Comparison of ENCODE assay signal across 9 cellular contexts in the genomic region with DNA sequence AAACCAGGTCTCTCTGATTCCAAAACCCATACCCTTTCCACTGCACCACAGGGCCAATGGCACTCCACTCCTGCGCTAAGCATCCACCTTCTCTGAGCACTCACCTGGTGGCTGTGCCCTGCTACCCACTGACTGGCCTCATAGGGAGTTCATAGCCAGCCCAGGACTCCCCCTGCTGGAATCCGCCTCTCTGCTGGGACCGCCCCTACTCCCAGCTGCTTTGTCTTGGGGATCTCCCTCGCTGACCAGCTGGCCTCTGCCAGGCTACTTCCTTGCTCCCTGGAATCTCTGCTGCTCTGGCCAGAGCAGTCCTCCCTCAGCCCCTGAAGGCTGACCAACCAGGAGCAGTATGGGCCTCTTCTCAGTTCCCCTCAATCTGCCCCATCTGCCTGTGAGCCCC.
A peak's percentile ranks its signal among the peaks of the same experiment; 100 is the strongest.
DNase-seq lines count a peak whose midpoint lies in the region; ATAC-seq, FAIRE-seq and TF ChIP-seq lines count a peak whose summit lies in the region.
"Had no signal": no experiment of that assay in that cellular context is flagged by ENCODE, and none has a peak within 500 bp of the region (broad histone marks: within the 10 kb centered on the region; RNA-seq: fewer than 3 reads in every experiment).

No MANE protein-coding gene starts in this region.

- no peak overlapping the region for H3K4me3 ChIP-seq in gastroesophageal sphincter

- no peak for TF ChIP-seq POLR2A in gastroesophageal sphincter (IDR thresholded peaks at IDR 0.05)

- H3K9me3 ChIP-seq in gastroesophageal sphincter = no peaks in the 10 kb centered on the region

- H3K27ac ChIP-seq in gastroesophageal sphincter = no peak overlapping the region
- H3K27ac ChIP-seq: HL-60 had no signal

- no peak for FAIRE-seq in HTR-8/SVneo (lab: Jason Lieb, UNC)

- peak; percentile 11 for DNase-seq in HTR-8/SVneo (ENCODE audit: insufficient read length, low spot score)
- DNase-seq in islet precursor cell = peak; percentile 87
- no peak for DNase-seq in putamen (ENCODE audit: low spot score)
- no peak for DNase-seq in SHP77 (lab: John Stamatoyannopoulos, UW)
- DNase-seq in cerebellum (ENCODE audit: low spot score) = no peak

- WGBS in gastroesophageal sphincter (ENCODE audit: low coverage in 1 of 2), 2 donors = 32% methylated on average over 4 of the region's 4 CpGs; no CpG with 5 or more reads in 1 of the 2 donors

- H3K4me1 ChIP-seq in gastroesophageal sphincter = no peaks in the 10 kb centered on the region

- H3K27me3 ChIP-seq in gastroesophageal sphincter = peaks cover 11% of the 10 kb centered on the region

- ATAC-seq in GM21576 (IDR thresholded peaks at IDR 0.05; ENCODE audit: unreplicated experiment) (peak; percentile 87), gastroesophageal sphincter (no peak)

- no peaks in the 10 kb centered on the region for H3K36me3 ChIP-seq in gastroesophageal sphincter

- no peak for TF ChIP-seq EP300 in gastroesophageal sphincter (IDR thresholded peaks at IDR 0.05)

- TF ChIP-seq CTCF in GM12874 (IDR thresholded peaks at IDR 0.05; ENCODE audit: insufficient read depth, low read depth, low read length) (peak; percentile 31), gastroesophageal sphincter (IDR thresholded peaks at IDR 0.05) (no peak)

Comparison
In these comparisons a context has a peak if more than half of its experiments do, and no peak if none do; other contexts are left out.
1. DNase-seq: peak in HTR-8/SVneo (single experiment) and islet precursor cell (single experiment); none in putamen (single experiment), SHP77 (0 of 2) and cerebellum (single experiment).